ENCODE assay signal across 23 cellular contexts in genomic region chr4:864456-865120, GRCh38. TPM values are rescaled to one million over a fixed set of nuclear protein-coding genes. Genes with fewer than 3 reads are reported as not detected.
DNase-seq lines count a peak whose midpoint lies in the region; ATAC-seq, FAIRE-seq and TF ChIP-seq lines count a peak whose summit lies in the region.
"Had no signal": no experiment of that assay in that cellular context is flagged by ENCODE, and none has a peak within 500 bp of the region (broad histone marks: within the 10 kb centered on the region; RNA-seq: fewer than 3 reads in every experiment).

No MANE protein-coding gene starts in this region.

- no peak overlapping the region for H2AFZ ChIP-seq in osteoblast (ENCODE audit: low read length)
- H2AFZ ChIP-seq: GM23338 had no signal

- H3K4me3 ChIP-seq in right cardiac atrium (ENCODE audit: low read length) (no peak overlapping the region), left ventricle myocardium inferior (no peak overlapping the region), kidney (ENCODE audit: low read length in 2 of 2) (no peak overlapping the region), osteoblast (ENCODE audit: insufficient read depth, low read length) (no peak overlapping the region)
- H3K4me3 ChIP-seq: GM23338 had no signal

- DNase-seq in right cardiac atrium = peak in 2 of 3 donors; percentile 11 to 44
- DNase-seq in left ventricle myocardium inferior = no peak
- peak; percentile 61 for DNase-seq in kidney
- peak; percentile 49 for DNase-seq in osteoblast (ENCODE audit: insufficient read length, low spot score, missing footprints)
- DNase-seq in stimulated activated CD4-positive, alpha-beta T cell treated with anti-CD3 and anti-CD28 coated beads, Interleukin-4, amount 100 ng/mL, for 24 hours = no peak
- no peak for DNase-seq in dedifferentiated amniotic fluid mesenchymal stem cell (ENCODE audit: extremely low spot score)
- DNase-seq: ACHN; BE2C; C1 segment of cervical spinal cord; CD4-positive, CD25-positive, alpha-beta regulatory T cell; COR-L47; DMS 273 treated with DMSO at 0.1 percent for 48 hours; DMS53; DND-41; EL; HFFc6 had no signal

- H3K9me3 ChIP-seq in right cardiac atrium (ENCODE audit: control insufficient read depth, low read length) (no peaks in the 10 kb centered on the region), left ventricle myocardium inferior (replicated peaks) (peaks cover 4% of the 10 kb centered on the region), kidney (ENCODE audit: control insufficient read depth in 1 of 2, low read length in 2 of 2) (peaks cover 0 to 3% of the 10 kb centered on the region in 2 donors), osteoblast (ENCODE audit: low read depth, low read length) (no peaks in the 10 kb centered on the region)
- H3K9me3 ChIP-seq: BE2C had no signal

- H3K79me2 ChIP-seq in osteoblast (ENCODE audit: insufficient read depth, low read length) = no peaks in the 10 kb centered on the region

- H3K27me3 ChIP-seq in right cardiac atrium (ENCODE audit: control insufficient read depth, insufficient read depth) (no peaks in the 10 kb centered on the region), left ventricle myocardium inferior (ENCODE audit: low read depth) (no peaks in the 10 kb centered on the region), osteoblast (ENCODE audit: insufficient read depth, low read length) (no peaks in the 10 kb centered on the region)
- H3K27me3 ChIP-seq: BE2C had no signal

- 96% methylated on average over 42 of the region's 42 CpGs for WGBS in right cardiac atrium

- intact Hi-C loops in right cardiac atrium (cut with DNase I) = no loop called here
- intact Hi-C loops in left ventricle myocardium inferior (cut with micrococcal nuclease) = no loop called here
- intact Hi-C loops in kidney (cut with DNase I) = no loop called here

- H3K36me3 ChIP-seq in left ventricle myocardium inferior (peaks cover 92% of the 10 kb centered on the region), kidney (ENCODE audit: control insufficient read depth in 1 of 2, insufficient read depth in 2 of 2, low read length in 2 of 2) (peaks cover 35% of the 10 kb centered on the region in 2 donors), osteoblast (ENCODE audit: insufficient read depth, low read length) (peaks cover 39% of the 10 kb centered on the region)

- H4K20me1 ChIP-seq in osteoblast (ENCODE audit: insufficient read depth, low read length) = peaks cover under 1% of the 10 kb centered on the region

- H3K27ac ChIP-seq in right cardiac atrium (ENCODE audit: low read length) (no peak overlapping the region), left ventricle myocardium inferior (replicated peaks) (no peak overlapping the region), kidney (ENCODE audit: low read depth in 2 of 2, low read length in 2 of 2) (no peak overlapping the region), osteoblast (ENCODE audit: low read depth, low read length) (no peak overlapping the region)

- no peaks in the 10 kb centered on the region for H3K4me1 ChIP-seq in right cardiac atrium (ENCODE audit: control insufficient read depth, insufficient read depth, low read length)
- H3K4me1 ChIP-seq in left ventricle myocardium inferior = no peaks in the 10 kb centered on the region
- H3K4me1 ChIP-seq in kidney (ENCODE audit: control insufficient read depth in 1 of 2, insufficient read depth in 1 of 2, low read depth in 1 of 2, low read length in 2 of 2) = no peaks in the 10 kb centered on the region
- no peaks in the 10 kb centered on the region for H3K4me1 ChIP-seq in osteoblast (ENCODE audit: insufficient read depth, low read length)
- H3K4me1 ChIP-seq: BE2C had no signal

- ATAC-seq in right cardiac atrium (no peak), HG02938 (IDR thresholded peaks at IDR 0.05; ENCODE audit: unreplicated experiment) (no peak)
- ATAC-seq: GM23338, HCT116 had no signal

- H3K9ac ChIP-seq in kidney (ENCODE audit: low read length in 2 of 2) = no peak overlapping the region

- no peak for TF ChIP-seq CTCF in left ventricle myocardium inferior (IDR thresholded peaks at IDR 0.05; ENCODE audit: borderline replicate concordance)
- TF ChIP-seq CTCF in kidney (IDR thresholded peaks at IDR 0.05; ENCODE audit: borderline replicate concordance, extremely low read depth, insufficient read depth) = no peak
- no peak for TF ChIP-seq CTCF in osteoblast (IDR thresholded peaks at IDR 0.05; ENCODE audit: extremely low read depth, low read depth, low read length)

- FAIRE-seq in kidney (lab: Jason Lieb, UNC) = no peak
- FAIRE-seq: A204.1, GM12891, H54 had no signal

- H3K4me2 ChIP-seq in osteoblast (ENCODE audit: insufficient read depth, low read length) = no peak overlapping the region
- H3K4me2 ChIP-seq: GM23338 had no signal

RNA-seq across cellular contexts. Expression of gene CPLX1, which starts 38.7 kb away (rescaled TPM):
- total RNA-seq in right cardiac atrium (1 to 10 TPM; 2.1 to 9.3 (median 4.5) TPM), left ventricle myocardium inferior (4.8 TPM), kidney (10.2 TPM), osteoblast (not detected in 2 replicates)
- polyA plus RNA-seq in right cardiac atrium (7.2 TPM), kidney (ENCODE audit: insufficient read depth, low read depth, low replicate concordance) (3.9 TPM)
- polyA plus RNA-seq: CD8-positive, alpha-beta memory T cell had no signal

Comparison
In these comparisons a context has a peak if more than half of its experiments do, and no peak if none do; other contexts are left out.
1. DNase-seq: peak in right cardiac atrium (2 of 3), kidney (single experiment) and osteoblast (single experiment); none in left ventricle myocardium inferior (single experiment), stimulated activated CD4-positive, alpha-beta T cell treated with anti-CD3 and anti-CD28 coated beads, Interleukin-4, amount 100 ng/mL, for 24 hours (single experiment) and dedifferentiated amniotic fluid mesenchymal stem cell (single experiment).